8 cellular contexts compared by ENCODE assay signal in genomic region chr17:82204831-82205719, GRCh38. TPM values are rescaled to one million over a fixed set of nuclear protein-coding genes. Genes with fewer than 3 reads are reported as not detected.
DNase-seq lines count a peak whose midpoint lies in the region; ATAC-seq and TF ChIP-seq lines count a peak whose summit lies in the region.

No MANE protein-coding gene starts in this region.

- ATAC-seq in activated T-helper 17 cell treated with anti-CD3 and anti-CD28 coated beads, Interleukin-2, amount 50 U/mL, for 72 hours (replicated peaks), result peak; percentile 70
- no peak for ATAC-seq in HG02588 (IDR thresholded peaks at IDR 0.05; ENCODE audit: unreplicated experiment)

- no peaks in the 10 kb centered on the region for H3F3A ChIP-seq in DOHH2 (ENCODE audit: control insufficient read depth, insufficient read depth)

- TF ChIP-seq CTCF in DOHH2 (IDR thresholded peaks at IDR 0.05; ENCODE audit: low read depth, low read length, poor library complexity, severe bottlenecking), result no peak

- H3K36me3 Mint-ChIP-seq in activated T-helper 17 cell treated with anti-CD3 and anti-CD28 coated beads, Interleukin-2, amount 50 U/mL, for 72 hours (ENCODE audit: low read depth), result no peaks in the 10 kb centered on the region

- peak; percentile 79 for DNase-seq in NCI-H146 treated with DMSO at 0.1 percent for 48 hours (lab: John Stamatoyannopoulos, UW; ENCODE audit: unreplicated experiment)
- DNase-seq in hepatic stellate cell (ENCODE audit: low spot score), result peak; percentile 70
- DNase-seq in effector CD4-positive, alpha-beta T cell, result no peak
- no peak for DNase-seq in NCI-H526 (lab: John Stamatoyannopoulos, UW)
- DNase-seq in H7, result no peak

- H3K4me2 ChIP-seq in DOHH2 (ENCODE audit: low read length), result peak overlapping the region; percentile 61; the same call in 1 of the 2 replicates

- H3K36me3 ChIP-seq in DOHH2 (ENCODE audit: control insufficient read depth, low read length), result 0 out of 2 replicates have a peak, but pooled peaks cover 2% of the 10 kb centered on the region
- H3K36me3 ChIP-seq in H7 (replicated peaks; ENCODE audit: control insufficient read depth, insufficient read depth, low read length), result no peaks in the 10 kb centered on the region

- H3K27me3 ChIP-seq in DOHH2 (ENCODE audit: control insufficient read depth, low read length) (no peaks in the 10 kb centered on the region), H7 (ENCODE audit: control insufficient read depth, insufficient read depth, low read length) (no peaks in the 10 kb centered on the region)

- H3K4me1 Mint-ChIP-seq in activated T-helper 17 cell treated with anti-CD3 and anti-CD28 coated beads, Interleukin-2, amount 50 U/mL, for 72 hours, result peaks cover 29% of the 10 kb centered on the region

- H3K4me1 ChIP-seq in DOHH2 (ENCODE audit: control insufficient read depth, low read length), result peaks cover 13% of the 10 kb centered on the region

- H3K9me3 ChIP-seq in DOHH2 (ENCODE audit: control insufficient read depth, insufficient read depth, low read length), result no peaks in the 10 kb centered on the region

- no peaks in the 10 kb centered on the region for H4K20me1 ChIP-seq in DOHH2 (ENCODE audit: control insufficient read depth, insufficient read depth, low read depth, low read length)

- no peaks in the 10 kb centered on the region for H3K27me3 Mint-ChIP-seq in activated T-helper 17 cell treated with anti-CD3 and anti-CD28 coated beads, Interleukin-2, amount 50 U/mL, for 72 hours

- H3K4me3 Mint-ChIP-seq in activated T-helper 17 cell treated with anti-CD3 and anti-CD28 coated beads, Interleukin-2, amount 50 U/mL, for 72 hours, result peak overlapping the region; percentile 70

- no peak overlapping the region for H3K27ac ChIP-seq in DOHH2 (ENCODE audit: low read depth, low read length)

- no peaks in the 10 kb centered on the region for H3K9me3 Mint-ChIP-seq in activated T-helper 17 cell treated with anti-CD3 and anti-CD28 coated beads, Interleukin-2, amount 50 U/mL, for 72 hours

- no peaks in the 10 kb centered on the region for H3K9me2 ChIP-seq in DOHH2 (replicated peaks; ENCODE audit: control insufficient read depth, low read length)

- H3K27ac Mint-ChIP-seq in activated T-helper 17 cell treated with anti-CD3 and anti-CD28 coated beads, Interleukin-2, amount 50 U/mL, for 72 hours, result peak overlapping the region; percentile 87

- H3K79me2 ChIP-seq in DOHH2 (ENCODE audit: control insufficient read depth, low read length), result no peaks in the 10 kb centered on the region

- H3K4me3 ChIP-seq in DOHH2 (ENCODE audit: low read length), result no peak overlapping the region
- H3K4me3 ChIP-seq in H7 (ENCODE audit: insufficient read depth, low read depth, low read length), result no peak overlapping the region

RNA-seq across cellular contexts. Expression of gene CCDC57, which starts 7.6 kb away (rescaled TPM):
- 10 to 100 TPM; 36.9 to 37.7 TPM for total RNA-seq in activated T-helper 17 cell treated with anti-CD3 and anti-CD28 coated beads, Interleukin-2, amount 50 U/mL, for 72 hours
- 3.7 and 6.0 TPM in 2 replicates for total RNA-seq in H7 (2014; rRNA removed; shearing (Covaris generic))

RNA-seq across cellular contexts. Expression of gene SLC16A3, which starts 23.8 kb away (rescaled TPM):
- 100 to 1,000 TPM; 167 to 309 TPM for total RNA-seq in activated T-helper 17 cell treated with anti-CD3 and anti-CD28 coated beads, Interleukin-2, amount 50 U/mL, for 72 hours
- 31.2 and 52.0 TPM in 2 replicates for total RNA-seq in H7 (2014; rRNA removed; shearing (Covaris generic))

Comparison
In these comparisons a context has a peak if more than half of its experiments do, and no peak if none do; other contexts are left out.
1. DNase-seq: peak in NCI-H146 treated with DMSO at 0.1 percent for 48 hours (single experiment) and hepatic stellate cell (single experiment); none in effector CD4-positive, alpha-beta T cell (single experiment), NCI-H526 (0 of 2) and H7 (single experiment).